Comparison of ENCODE assay signal across 9 cellular contexts in the genomic region with DNA sequence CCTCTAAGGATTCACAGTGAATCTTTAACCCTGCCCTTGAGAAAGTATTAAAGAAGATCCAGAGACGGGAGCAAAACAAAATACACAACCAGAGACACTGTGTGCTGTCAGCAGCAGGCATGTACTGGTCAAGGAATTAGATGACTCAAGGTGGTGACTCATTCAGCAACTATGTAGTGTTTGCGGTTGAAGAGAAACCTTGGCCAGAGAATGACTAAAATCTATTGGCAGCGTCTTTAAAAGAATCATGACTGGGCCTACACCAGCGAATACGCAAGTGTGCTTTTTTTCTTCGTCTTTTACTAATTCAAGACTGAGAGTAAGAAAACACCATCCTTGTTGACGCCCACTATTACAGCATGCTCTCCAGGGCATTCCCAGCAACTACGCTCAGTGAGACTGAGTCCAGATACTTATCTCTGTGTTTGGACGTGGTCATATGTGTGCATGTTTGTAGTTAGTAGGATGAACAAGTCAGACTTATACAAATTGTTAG.
DNase-seq lines count a peak whose midpoint lies in the region; ATAC-seq, FAIRE-seq and TF ChIP-seq lines count a peak whose summit lies in the region.
"Had no signal": no experiment of that assay in that cellular context is flagged by ENCODE, and none has a peak within 500 bp of the region (broad histone marks: within the 10 kb centered on the region; RNA-seq: fewer than 3 reads in every experiment).

No MANE protein-coding gene starts in this region.

- H2AFZ ChIP-seq in GM12878 (ENCODE audit: control insufficient read depth, low read depth, low read length), result no peak overlapping the region

- H3K36me3 ChIP-seq in A673 (ENCODE audit: insufficient read depth, low read length, poor library complexity, severe bottlenecking) (no peaks in the 10 kb centered on the region), GM12878 (ENCODE audit: control insufficient read depth in 2 of 2, insufficient read depth in 2 of 2, low read length in 1 of 2) (no peaks in the 10 kb centered on the region)
- H3K36me3 ChIP-seq: neutrophil had no signal

- FAIRE-seq in GM12878 (lab: Jason Lieb, UNC), result peak; percentile 96

- H3K9me3 Mint-ChIP-seq in stimulated activated naive B cell treated with anti-CD40 and anti-IgM and Interleukin-4, amounts not matched to agents 10 μg/mL and 1 μg/mL and 100 μg/mL, for 72 hours, result peaks cover 0 to 4% of the 10 kb centered on the region in 2 donors

- intact Hi-C loops in A673 (cut with micrococcal nuclease; ENCODE audit: unreplicated experiment) (no loop called here), GM12878 (cut with micrococcal nuclease; ENCODE audit: unreplicated experiment) (loop anchor here (1.0 to 2.0 kb wide), 2 partner anchors 84 to 105 kb away; no protein-coding TSS in a partner anchor)

- no peak for TF ChIP-seq CTCF in A673 (conservative IDR thresholded peaks at IDR 0.05; ENCODE audit: low read depth, low read length)
- no peak for TF ChIP-seq CTCF in GM12878 (IDR thresholded peaks at IDR 0.05 in 2 of 3, conservative IDR thresholded peaks at IDR 0.05 in 1 of 3; ENCODE audit: control insufficient read depth in 2 of 3, extremely low read depth in 1 of 3, insufficient read depth in 1 of 3, low read depth in 3 of 3, low read length in 3 of 3)

- RAD21 ChIA-PET in GM12878 (lab: Charles Lee; ENCODE audit: unreplicated experiment), result interaction anchor here (1.3 kb wide), 1 partner anchor 84 kb away, joined by 5 read pairs; no protein-coding TSS in a partner anchor

- CTCF ChIA-PET in A673 (lab: Charles Lee), result no interaction called here
- CTCF ChIA-PET in GM12878 (lab: Yijun Ruan, JAX), result no interaction called here

- in situ Hi-C loops in GM12878 (cut with MboI), result no loop called here

- H3K4me3 ChIP-seq in A673 (ENCODE audit: low read depth, low read length, poor library complexity, severe bottlenecking) (no peak overlapping the region), GM12878 (no peak overlapping the region)

- DNase-seq in A673 (ENCODE audit: low spot score) (peak; percentile 91), NCI-H2196 treated with DMSO at 0.1 percent for 48 hours (lab: John Stamatoyannopoulos, UW; ENCODE audit: unreplicated experiment) (peak; percentile 51), GM12878 (ENCODE audit: low read depth, low spot score) (peak; percentile 90), iris pigment epithelial cell (ENCODE audit: low read depth) (peak; percentile 100), NCI-H82 treated with DMSO at 0.1 percent for 48 hours (lab: John Stamatoyannopoulos, UW; ENCODE audit: unreplicated experiment) (no peak)
- DNase-seq in stimulated activated naive B cell treated with anti-CD40 and anti-IgM and Interleukin-4, amounts not matched to agents 10 μg/mL and 1 μg/mL and 100 μg/mL, for 72 hours, result peak; percentile 46

- no peak overlapping the region for H3K9ac ChIP-seq in GM12878 (ENCODE audit: control insufficient read depth, insufficient read depth, low read length)

- no peaks in the 10 kb centered on the region for H4K20me1 ChIP-seq in GM12878 (ENCODE audit: control insufficient read depth, insufficient read depth)

- H3K36me3 Mint-ChIP-seq in stimulated activated naive B cell treated with anti-CD40 and anti-IgM and Interleukin-4, amounts not matched to agents 10 μg/mL and 1 μg/mL and 100 μg/mL, for 72 hours, result no peaks in the 10 kb centered on the region

- BruUV-seq in A673 (replicated peaks; lab: Mats Ljungman, UMichigan) (no TSS peak), GM12878 (replicated peaks; lab: Mats Ljungman, UMichigan) (no TSS peak)

- H3K4me1 Mint-ChIP-seq in stimulated activated naive B cell treated with anti-CD40 and anti-IgM and Interleukin-4, amounts not matched to agents 10 μg/mL and 1 μg/mL and 100 μg/mL, for 72 hours, result peaks cover 17 to 36% of the 10 kb centered on the region in 2 donors

- H3K4me3 Mint-ChIP-seq in stimulated activated naive B cell treated with anti-CD40 and anti-IgM and Interleukin-4, amounts not matched to agents 10 μg/mL and 1 μg/mL and 100 μg/mL, for 72 hours, result no peak overlapping the region

- H3K79me2 ChIP-seq in GM12878 (ENCODE audit: control insufficient read depth, insufficient read depth, low read length), result no peaks in the 10 kb centered on the region

- H3K27me3 ChIP-seq in A673 (replicated peaks; ENCODE audit: insufficient read depth, low read depth, low read length, poor library complexity), result no peaks in the 10 kb centered on the region
- peaks cover 0 to 3% of the 10 kb centered on the region in 2 experiments; a peak in 2 of 4 replicates for H3K27me3 ChIP-seq in GM12878 (replicated peaks in 1 of 2; ENCODE audit: control insufficient read depth in 2 of 2, insufficient read depth in 2 of 2, low read length in 1 of 2)
- H3K27me3 ChIP-seq: neutrophil had no signal

- no peak overlapping the region for H3K27ac Mint-ChIP-seq in stimulated activated naive B cell treated with anti-CD40 and anti-IgM and Interleukin-4, amounts not matched to agents 10 μg/mL and 1 μg/mL and 100 μg/mL, for 72 hours

- H3K27ac ChIP-seq in A673 (ENCODE audit: low read depth, low read length, poor library complexity, severe bottlenecking), result no peak overlapping the region
- H3K27ac ChIP-seq in GM12878 (ENCODE audit: control insufficient read depth, insufficient read depth), result no peak overlapping the region
- H3K27ac ChIP-seq: neutrophil had no signal

- peaks cover 7% of the 10 kb centered on the region for H3K4me1 ChIP-seq in A673 (ENCODE audit: insufficient read depth, low read length, poor library complexity, severe bottlenecking)
- H3K4me1 ChIP-seq in GM12878 (ENCODE audit: control insufficient read depth, insufficient read depth, low read length), result peaks cover 13% of the 10 kb centered on the region

- SMC1A ChIA-PET in GM12878 (lab: Charles Lee; ENCODE audit: uncharacterized antibody, unreplicated experiment), result interaction anchor here (0.8 to 1.4 kb wide), 5 partner anchors 10 to 104 kb away, joined by 3 to 4 read pairs (median 3); no protein-coding TSS in a partner anchor

- H3K9me3 ChIP-seq in A673 (ENCODE audit: low read depth, low read length, poor library complexity, severe bottlenecking), result peaks cover 5% of the 10 kb centered on the region
- H3K9me3 ChIP-seq in GM12878 (replicated peaks; ENCODE audit: control insufficient read depth, insufficient read depth, low read length), result peaks cover 2% of the 10 kb centered on the region
- H3K9me3 ChIP-seq: neutrophil had no signal

- under 1% methylated on average over 9 of the region's 9 CpGs for WGBS in GM12878 (ENCODE audit: insufficient coverage, insufficient replicate concordance, low lambda C conversion rate, missing lambda C conversion rate)

- no peaks in the 10 kb centered on the region for H3K27me3 Mint-ChIP-seq in stimulated activated naive B cell treated with anti-CD40 and anti-IgM and Interleukin-4, amounts not matched to agents 10 μg/mL and 1 μg/mL and 100 μg/mL, for 72 hours

- POLR2A ChIA-PET in A673 (lab: Charles Lee; ENCODE audit: low non-redundant PET), result no interaction called here
- POLR2A ChIA-PET in GM12878 (lab: Charles Lee), result interaction anchor here (0.6 kb wide), 1 partner anchor 360 kb away, joined by 3 read pairs; no protein-coding TSS in a partner anchor

- 0 out of 2 replicates have a peak overlapping the region, but pooled peaks have one; percentile 38 for H3K4me2 ChIP-seq in GM12878 (ENCODE audit: control insufficient read depth, insufficient read depth)

- no peak for TF ChIP-seq RAD21 in GM12878 (IDR thresholded peaks at IDR 0.05; ENCODE audit: insufficient read depth, low read depth, low read length)

- peak; percentile 87 to 94 for TF ChIP-seq EP300 in GM12878 (IDR thresholded peaks at IDR 0.05; ENCODE audit: borderline replicate concordance in 1 of 2, control insufficient read depth in 1 of 2, low read depth in 2 of 2, low read length in 2 of 2)

- no peak for TF ChIP-seq POLR2A in GM12878 (IDR thresholded peaks at IDR 0.05; ENCODE audit: low read depth, low read length)

- peak; percentile 99 for ATAC-seq in GM18508 (IDR thresholded peaks at IDR 0.05; ENCODE audit: insufficient read depth, unreplicated experiment)
- ATAC-seq in HG02798 (IDR thresholded peaks at IDR 0.05; ENCODE audit: poor library complexity, unreplicated experiment), result peak; percentile 99
- peak; percentile 99 for ATAC-seq in GM12878
- peak; percentile 96 to 97 for ATAC-seq in stimulated activated naive B cell treated with anti-CD40 and anti-IgM and Interleukin-4, amounts not matched to agents 10 μg/mL and 1 μg/mL and 100 μg/mL, for 72 hours (replicated peaks)

TF ChIP-seq in GM12878, 131 proteins besides CTCF, POLR2A, EP300 and RAD21 (continues in another document):
- TF ChIP-seq, protein P1, sequence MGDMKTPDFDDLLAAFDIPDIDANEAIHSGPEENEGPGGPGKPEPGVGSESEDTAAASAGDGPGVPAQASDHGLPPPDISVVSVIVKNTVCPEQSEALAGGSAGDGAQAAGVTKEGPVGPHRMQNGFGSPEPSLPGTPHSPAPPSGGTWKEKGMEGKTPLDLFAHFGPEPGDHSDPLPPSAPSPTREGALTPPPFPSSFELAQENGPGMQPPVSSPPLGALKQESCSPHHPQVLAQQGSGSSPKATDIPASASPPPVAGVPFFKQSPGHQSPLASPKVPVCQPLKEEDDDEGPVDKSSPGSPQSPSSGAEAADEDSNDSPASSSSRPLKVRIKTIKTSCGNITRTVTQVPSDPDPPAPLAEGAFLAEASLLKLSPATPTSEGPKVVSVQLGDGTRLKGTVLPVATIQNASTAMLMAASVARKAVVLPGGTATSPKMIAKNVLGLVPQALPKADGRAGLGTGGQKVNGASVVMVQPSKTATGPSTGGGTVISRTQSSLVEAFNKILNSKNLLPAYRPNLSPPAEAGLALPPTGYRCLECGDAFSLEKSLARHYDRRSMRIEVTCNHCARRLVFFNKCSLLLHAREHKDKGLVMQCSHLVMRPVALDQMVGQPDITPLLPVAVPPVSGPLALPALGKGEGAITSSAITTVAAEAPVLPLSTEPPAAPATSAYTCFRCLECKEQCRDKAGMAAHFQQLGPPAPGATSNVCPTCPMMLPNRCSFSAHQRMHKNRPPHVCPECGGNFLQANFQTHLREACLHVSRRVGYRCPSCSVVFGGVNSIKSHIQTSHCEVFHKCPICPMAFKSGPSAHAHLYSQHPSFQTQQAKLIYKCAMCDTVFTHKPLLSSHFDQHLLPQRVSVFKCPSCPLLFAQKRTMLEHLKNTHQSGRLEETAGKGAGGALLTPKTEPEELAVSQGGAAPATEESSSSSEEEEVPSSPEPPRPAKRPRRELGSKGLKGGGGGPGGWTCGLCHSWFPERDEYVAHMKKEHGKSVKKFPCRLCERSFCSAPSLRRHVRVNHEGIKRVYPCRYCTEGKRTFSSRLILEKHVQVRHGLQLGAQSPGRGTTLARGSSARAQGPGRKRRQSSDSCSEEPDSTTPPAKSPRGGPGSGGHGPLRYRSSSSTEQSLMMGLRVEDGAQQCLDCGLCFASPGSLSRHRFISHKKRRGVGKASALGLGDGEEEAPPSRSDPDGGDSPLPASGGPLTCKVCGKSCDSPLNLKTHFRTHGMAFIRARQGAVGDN (IDR thresholded peaks at IDR 0.05), result no peak
